Comparison of ENCODE assay signal across 9 cellular contexts in the genomic region with DNA sequence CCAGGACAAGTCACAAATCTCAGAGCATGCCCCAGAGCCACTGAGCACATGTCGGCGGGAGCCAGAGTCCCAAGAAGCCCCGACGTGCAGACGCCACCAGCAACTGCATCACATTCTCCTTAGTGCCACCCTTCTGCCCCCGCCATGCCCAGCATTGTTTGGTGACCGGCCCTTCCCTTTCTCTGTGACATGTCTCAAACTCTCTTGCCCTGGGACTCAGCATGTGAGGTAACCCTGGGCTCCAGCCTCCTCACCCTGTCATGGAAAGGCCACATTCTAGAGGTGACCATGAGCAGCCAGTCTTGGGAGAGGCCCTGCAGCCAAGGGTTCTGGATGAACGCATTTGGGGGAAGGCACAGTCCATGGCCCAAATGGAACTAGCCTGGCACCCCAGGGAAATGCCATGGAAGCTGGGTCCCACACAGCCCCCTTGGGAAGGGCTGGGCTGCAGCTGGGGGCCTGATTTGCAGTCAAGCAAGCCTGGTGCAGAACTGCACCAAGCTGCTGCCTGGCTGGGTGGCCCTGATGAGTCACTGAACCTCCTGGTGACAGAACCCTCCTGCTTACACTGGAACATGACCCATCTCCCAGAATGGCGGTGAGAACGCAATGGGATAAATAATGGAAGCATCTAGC.
DNase-seq lines count a peak whose midpoint lies in the region; ATAC-seq, FAIRE-seq and TF ChIP-seq lines count a peak whose summit lies in the region.
"Had no signal": no experiment of that assay in that cellular context is flagged by ENCODE, and none has a peak within 500 bp of the region (broad histone marks: within the 10 kb centered on the region; RNA-seq: fewer than 3 reads in every experiment).

No MANE protein-coding gene starts in this region.

- DNase-seq in CD4-positive, alpha-beta memory T cell: peak in 1 of 5 donors; percentile 35
- DNase-seq in HL-60 (ENCODE audit: low read depth in 1 of 2, low spot score in 1 of 2) (no peak), GM12878 (ENCODE audit: low read depth, low spot score) (no peak), SW 1271 (lab: John Stamatoyannopoulos, UW) (no peak), NOMO-1 treated with dmso at 0.1 percent for 144 hours (lab: John Stamatoyannopoulos, UW; ENCODE audit: unreplicated experiment) (no peak)
- DNase-seq: NCI-H1417 had no signal

- no peak overlapping the region for H3K9ac ChIP-seq in GM12878 (ENCODE audit: control insufficient read depth, insufficient read depth, low read length)

- H3K79me2 ChIP-seq in GM12878 (ENCODE audit: control insufficient read depth, insufficient read depth, low read length): no peaks in the 10 kb centered on the region; the same call in 1 of the 2 replicates

- peaks cover 57% of the 10 kb centered on the region for H3K4me1 ChIP-seq in CD4-positive, alpha-beta memory T cell (ENCODE audit: insufficient read depth, low read length)
- peaks cover 27% of the 10 kb centered on the region for H3K4me1 ChIP-seq in GM12878 (ENCODE audit: control insufficient read depth, insufficient read depth, low read length)
- H3K4me1 ChIP-seq in neutrophil (ENCODE audit: control insufficient read depth in 1 of 2, insufficient read depth in 1 of 2, low read depth in 1 of 2, low read length in 1 of 2): peaks cover 30 to 34% of the 10 kb centered on the region in 2 experiments

- CTCF ChIA-PET in CD4-positive, alpha-beta memory T cell (lab: Charles Lee; ENCODE audit: partially characterized antibody): interaction anchor here (0.7 to 4.2 kb wide), 10 partner anchors 9 to 183 kb away, joined by 3 to 14 read pairs (median 3); partner anchors contain the start of gene ITPKB
- CTCF ChIA-PET in GM12878 (lab: Yijun Ruan, JAX): interaction anchor here (0.8 to 4.1 kb wide), 15 partner anchors 8 to 183 kb away, joined by 3 to 27 read pairs (median 6); partner anchors contain the start of gene ITPKB

- BruUV-seq in GM12878 (replicated peaks; lab: Mats Ljungman, UMichigan): no TSS peak

- peaks cover 37 to 69% (median 56%) of the 10 kb centered on the region in 4 donors for H3K4me1 Mint-ChIP-seq in CD4-positive, alpha-beta memory T cell

- H3K27ac Mint-ChIP-seq in CD4-positive, alpha-beta memory T cell: peak overlapping the region in 6 of 7 donors; percentile 87 to 92 (median 90)

- H3K9me3 ChIP-seq in CD4-positive, alpha-beta memory T cell (ENCODE audit: control insufficient read depth in 1 of 2, low read length in 2 of 2): no peaks in the 10 kb centered on the region
- H3K9me3 ChIP-seq in GM12878 (replicated peaks; ENCODE audit: control insufficient read depth, insufficient read depth, low read length) (no peaks in the 10 kb centered on the region), neutrophil (no peaks in the 10 kb centered on the region)

- H3K4me3 ChIP-seq in CD4-positive, alpha-beta memory T cell (ENCODE audit: low read length in 2 of 2): no peak overlapping the region
- H3K4me3 ChIP-seq in HL-60 (replicated peaks; ENCODE audit: insufficient read depth, low read length) (no peak overlapping the region), GM12878 (0 out of 2 replicates have a peak overlapping the region, but pooled peaks have one; percentile 37), neutrophil (ENCODE audit: low read depth in 1 of 2, low read length in 1 of 2) (peak overlapping the region in 1 of 2 experiments; percentile 38)

- TF ChIP-seq RAD21 in GM12878 (IDR thresholded peaks at IDR 0.05; ENCODE audit: insufficient read depth, low read depth, low read length): no peak

- peak overlapping the region; percentile 72 for H3K4me2 ChIP-seq in GM12878 (ENCODE audit: control insufficient read depth, insufficient read depth)

- no peaks in the 10 kb centered on the region for H3K27me3 ChIP-seq in CD4-positive, alpha-beta memory T cell (ENCODE audit: insufficient read depth, low read length)
- H3K27me3 ChIP-seq in HL-60 (ENCODE audit: insufficient read depth, poor library complexity, severe bottlenecking) (no peaks in the 10 kb centered on the region), GM12878 (replicated peaks in 1 of 2; ENCODE audit: control insufficient read depth in 2 of 2, insufficient read depth in 2 of 2, low read length in 1 of 2) (no peaks in the 10 kb centered on the region), neutrophil (no peaks in the 10 kb centered on the region)

- TF ChIP-seq POLR2A in GM12878 (IDR thresholded peaks at IDR 0.05; ENCODE audit: low read depth, low read length): no peak

- POLR2A ChIA-PET in CD4-positive, alpha-beta memory T cell (lab: Charles Lee; ENCODE audit: partially characterized antibody): interaction anchor here (0.8 to 3.2 kb wide), 12 partner anchors 9 to 294 kb away, joined by 3 to 20 read pairs (median 4); no protein-coding TSS in a partner anchor
- POLR2A ChIA-PET in GM12878 (lab: Charles Lee): interaction anchor here (0.8 to 2.7 kb wide), 7 partner anchors 9 to 58 kb away, joined by 3 to 14 read pairs (median 5); no protein-coding TSS in a partner anchor

- FAIRE-seq in GM12878 (lab: Jason Lieb, UNC): no peak

- RAD21 ChIA-PET in GM12878 (lab: Charles Lee; ENCODE audit: unreplicated experiment): interaction anchor here (0.7 to 3.5 kb wide), 16 partner anchors 9 to 295 kb away, joined by 3 to 26 read pairs (median 8); partner anchors contain the start of genes COQ8A and ITPKB

- TF ChIP-seq EP300 in GM12878 (IDR thresholded peaks at IDR 0.05; ENCODE audit: borderline replicate concordance in 1 of 2, control insufficient read depth in 1 of 2, low read depth in 2 of 2, low read length in 2 of 2): no peak

- H3K36me3 Mint-ChIP-seq in CD4-positive, alpha-beta memory T cell: peaks cover 54 to 81% of the 10 kb centered on the region in 2 donors

- peak overlapping the region; percentile 21 to 76 (median 64) for H3K4me3 Mint-ChIP-seq in CD4-positive, alpha-beta memory T cell

- WGBS in GM12878 (ENCODE audit: insufficient coverage, insufficient replicate concordance, low lambda C conversion rate, missing lambda C conversion rate): 60% methylated on average over 10 of the region's 10 CpGs

- in situ Hi-C loops in GM12878 (cut with MboI): no loop called here

- TF ChIP-seq CTCF in HL-60 (IDR thresholded peaks at IDR 0.05; ENCODE audit: insufficient read depth, low read length): no peak
- TF ChIP-seq CTCF in GM12878 (IDR thresholded peaks at IDR 0.05 in 2 of 3, conservative IDR thresholded peaks at IDR 0.05 in 1 of 3; ENCODE audit: control insufficient read depth in 2 of 3, extremely low read depth in 1 of 3, insufficient read depth in 1 of 3, low read depth in 3 of 3, low read length in 3 of 3): no peak
- no peak for TF ChIP-seq CTCF in neutrophil (IDR thresholded peaks at IDR 0.05)

- 0 out of 2 replicates have a peak overlapping the region, but pooled peaks have one; percentile 20 for H2AFZ ChIP-seq in GM12878 (ENCODE audit: control insufficient read depth, low read depth, low read length)

- peaks cover 0 to 3% (median 0%) of the 10 kb centered on the region in 8 donors for H3K9me3 Mint-ChIP-seq in CD4-positive, alpha-beta memory T cell

- H4K20me1 ChIP-seq in GM12878 (ENCODE audit: control insufficient read depth, insufficient read depth): no peaks in the 10 kb centered on the region

- SMC1A ChIA-PET in GM12878 (lab: Charles Lee; ENCODE audit: uncharacterized antibody, unreplicated experiment): interaction anchor here (0.8 to 4.0 kb wide), 8 partner anchors 9 to 128 kb away, joined by 3 to 18 read pairs (median 6); no protein-coding TSS in a partner anchor

- peak overlapping the region; percentile 42 for H3K27ac ChIP-seq in CD4-positive, alpha-beta memory T cell (ENCODE audit: low read depth, low read length)
- H3K27ac ChIP-seq in HL-60 (replicated peaks) (peak overlapping the region; percentile 96), GM12878 (ENCODE audit: control insufficient read depth, insufficient read depth) (peak overlapping the region; percentile 39; the same call in 1 of the 2 replicates), neutrophil (peak overlapping the region; percentile 90)

- intact Hi-C loops in CD4-positive, alpha-beta memory T cell (cut with micrococcal nuclease): no loop called here
- intact Hi-C loops in GM12878 (cut with micrococcal nuclease; ENCODE audit: unreplicated experiment): loop anchor here (1.0 kb wide), 1 partner anchor 18 kb away; no protein-coding TSS in a partner anchor

- no peaks in the 10 kb centered on the region for H3K27me3 Mint-ChIP-seq in CD4-positive, alpha-beta memory T cell

- peaks cover 74% of the 10 kb centered on the region for H3K36me3 ChIP-seq in CD4-positive, alpha-beta memory T cell (ENCODE audit: insufficient read depth, low read length)
- H3K36me3 ChIP-seq in GM12878 (ENCODE audit: control insufficient read depth in 2 of 2, insufficient read depth in 2 of 2, low read length in 1 of 2) (peaks cover 12 to 32% of the 10 kb centered on the region in 2 experiments; a peak in 3 of 4 replicates), neutrophil (peaks cover 79% of the 10 kb centered on the region)

- ATAC-seq in GM12878: no peak; the same call in 1 of the 3 replicates
- ATAC-seq in GM19328 (IDR thresholded peaks at IDR 0.05; ENCODE audit: unreplicated experiment): no peak
- no peak for ATAC-seq in GM21381 (IDR thresholded peaks at IDR 0.05; ENCODE audit: unreplicated experiment)

TF ChIP-seq in GM12878, 131 proteins besides CTCF, POLR2A, EP300 and RAD21:
- TF ChIP-seq YY1 (IDR thresholded peaks at IDR 0.05; ENCODE audit: low read depth, low read length): 0 out of 2 replicates have a peak, but pooled peaks have one; percentile 2
- TF ChIP-seq ZNF384 (IDR thresholded peaks at IDR 0.05; ENCODE audit: borderline replicate concordance, low read depth, low read length): no peak
- TF ChIP-seq IKZF1 (conservative IDR thresholded peaks at IDR 0.05): 0 out of 2 replicates have a peak, but pooled peaks have one; percentile 21

Comparison
In these comparisons a context has a peak if more than half of its experiments do, and no peak if none do; other contexts are left out.
1. H3K27ac ChIP-seq: peak in every context shown above with its lines; median percentile 96 in HL-60; 90 in neutrophil; 42 in CD4-positive, alpha-beta memory T cell; 39 in GM12878.